9 cellular contexts compared by ENCODE assay signal in the genomic region with DNA sequence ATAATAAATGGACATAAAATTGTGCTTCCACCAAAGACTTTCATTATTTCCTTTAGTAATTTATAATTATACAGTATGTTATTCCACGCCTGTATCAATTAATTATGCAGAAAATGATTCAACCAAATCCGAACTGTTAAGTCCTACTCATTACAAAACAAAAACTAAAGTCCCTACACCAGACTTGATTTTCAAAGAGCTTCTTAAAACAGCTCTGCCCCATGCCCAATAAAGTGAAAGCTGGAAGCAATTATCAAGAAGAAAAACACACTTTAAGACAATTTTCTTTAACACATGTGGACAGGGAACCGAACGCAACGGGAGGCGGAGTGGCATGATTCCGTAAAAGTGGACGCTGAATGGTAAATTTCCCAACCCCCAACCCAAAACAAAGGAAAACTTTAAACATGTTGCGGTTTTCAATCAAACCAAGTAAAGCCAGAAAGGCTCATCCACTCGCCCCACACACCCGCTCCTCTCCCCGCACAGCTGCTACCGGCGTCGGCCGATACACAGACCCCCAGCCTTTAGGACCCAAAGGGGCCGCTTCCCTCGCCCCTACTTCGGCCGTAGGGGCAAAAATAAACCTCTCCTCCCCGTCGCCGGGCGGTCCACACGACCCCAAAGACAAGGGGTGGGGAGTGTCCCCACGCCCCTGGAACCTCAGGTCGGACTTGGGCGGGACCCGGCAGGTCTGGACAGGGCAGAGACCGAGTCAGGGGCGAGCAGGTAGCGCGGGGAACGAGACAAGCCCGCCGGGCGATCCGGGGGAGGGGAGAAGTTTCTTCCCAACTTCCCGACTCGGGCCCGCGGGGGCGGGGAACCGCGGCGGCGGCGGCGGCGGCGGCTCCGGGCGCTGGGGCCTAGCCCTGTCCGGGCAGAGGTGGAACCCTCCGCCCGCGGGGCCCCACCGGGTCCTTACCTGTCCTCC. TPM values are rescaled to one million over a fixed set of nuclear protein-coding genes. Genes with fewer than 3 reads are reported as not detected.
A peak's percentile ranks its signal among the peaks of the same experiment; 100 is the strongest.
DNase-seq lines count a peak whose midpoint lies in the region; ATAC-seq, FAIRE-seq and TF ChIP-seq lines count a peak whose summit lies in the region.
"Had no signal": no experiment of that assay in that cellular context is flagged by ENCODE, and none has a peak within 500 bp of the region (broad histone marks: within the 10 kb centered on the region; RNA-seq: fewer than 3 reads in every experiment).

No MANE protein-coding gene starts in this region.

- POLR2A ChIA-PET in GM10248 (lab: Yijun Ruan, JAX): no interaction called here

- H3K4me2 ChIP-seq in H9 (ENCODE audit: insufficient read depth, insufficient read length, low read length): peak overlapping the region; percentile 83
- H3K4me2 ChIP-seq in keratinocyte (ENCODE audit: control insufficient read depth, extremely low read depth, insufficient read depth, low read depth, low read length): peak overlapping the region; percentile 84

- H3K27ac Mint-ChIP-seq in H9: peak overlapping the region; percentile 97 to 99 (median 98)
- peak overlapping the region; percentile 95 for H3K27ac Mint-ChIP-seq in stimulated activated effector memory CD8-positive, alpha-beta T cell treated with anti-CD3 and anti-CD28 coated beads, Interleukin-12 subunit alpha, Interleukin-12 subunit beta, amount 100 ng/mL, for 72 hours

- H4K8ac ChIP-seq in H9 (replicated peaks; ENCODE audit: insufficient read length, low read depth, low read length): no peak overlapping the region

- H2BK20ac ChIP-seq in H9 (ENCODE audit: low read depth, low read length, poor library complexity, severe bottlenecking): no peak overlapping the region

- no CpG with 5 or more reads among the region's 58 CpGs for WGBS in H9 (ENCODE audit: extremely low coverage, insufficient read length, low lambda C conversion rate)
- WGBS in body of pancreas, 2 donors: 0 to 1% methylated on average over 14 to 38 of the region's 58 CpGs

- H3K4me3 Mint-ChIP-seq in H9: peak overlapping the region; percentile 93 to 96
- peak overlapping the region; percentile 87 for H3K4me3 Mint-ChIP-seq in stimulated activated effector memory CD8-positive, alpha-beta T cell treated with anti-CD3 and anti-CD28 coated beads, Interleukin-12 subunit alpha, Interleukin-12 subunit beta, amount 100 ng/mL, for 72 hours

- H3K9me1 ChIP-seq in keratinocyte (ENCODE audit: control insufficient read depth, extremely low read depth, insufficient read depth, low read length): peaks cover 2% of the 10 kb centered on the region

- H2BK5ac ChIP-seq in H9 (ENCODE audit: insufficient read length, low read length): no peak overlapping the region

- CTCF ChIA-PET in GM10248 (lab: Yijun Ruan, JAX): interaction anchor here (1.3 to 7.0 kb wide), 3 partner anchors 19 to 72 kb away, joined by 3 to 49 read pairs (median 4); no protein-coding TSS in a partner anchor

- no peaks in the 10 kb centered on the region for H3K9me3 ChIP-seq in H9 (ENCODE audit: control insufficient read depth, low read depth, low read length)
- H3K9me3 ChIP-seq in MG63: no peaks in the 10 kb centered on the region
- no peaks in the 10 kb centered on the region for H3K9me3 ChIP-seq in body of pancreas
- no peaks in the 10 kb centered on the region for H3K9me3 ChIP-seq in keratinocyte (ENCODE audit: control insufficient read depth, low read depth, low read length)

- no peak overlapping the region for H3K56ac ChIP-seq in H9 (ENCODE audit: insufficient read length, low read depth, low read length)

- H3K9me3 Mint-ChIP-seq in H9: no peaks in the 10 kb centered on the region
- H3K9me3 Mint-ChIP-seq in stimulated activated effector memory CD8-positive, alpha-beta T cell treated with anti-CD3 and anti-CD28 coated beads, Interleukin-12 subunit alpha, Interleukin-12 subunit beta, amount 100 ng/mL, for 72 hours: no peaks in the 10 kb centered on the region

- ATAC-seq in body of pancreas: peak; percentile 57
- ATAC-seq in stimulated activated effector memory CD8-positive, alpha-beta T cell treated with anti-CD3 and anti-CD28 coated beads, Interleukin-12 subunit alpha, Interleukin-12 subunit beta, amount 100 ng/mL, for 72 hours: peak; percentile 42

- H3K14ac ChIP-seq in H9 (ENCODE audit: insufficient read depth, low read length): peak overlapping the region; percentile 92; the same call in 1 of the 2 replicates

- H3K79me2 ChIP-seq in H9 (ENCODE audit: insufficient read depth, low read length): peaks cover 31% of the 10 kb centered on the region; the same call in 1 of the 2 replicates
- peaks cover 53% of the 10 kb centered on the region for H3K79me2 ChIP-seq in keratinocyte (ENCODE audit: control insufficient read depth, insufficient read depth, low read length)

- H3K36me3 ChIP-seq in MG63 (no peaks in the 10 kb centered on the region), body of pancreas (replicated peaks in 1 of 2; ENCODE audit: insufficient read depth in 1 of 2, low read depth in 2 of 2) (no peaks in the 10 kb centered on the region), keratinocyte (ENCODE audit: control insufficient read depth in 2 of 2, extremely low read depth in 1 of 2, insufficient read depth in 2 of 2, low read length in 2 of 2) (no peaks in the 10 kb centered on the region)

- H3K27me3 Mint-ChIP-seq in H9 (ENCODE audit: low read depth): no peaks in the 10 kb centered on the region

- H3K4me1 ChIP-seq in H9 (ENCODE audit: insufficient read depth, low read length) (no peaks in the 10 kb centered on the region; the same call in 1 of the 2 replicates), body of pancreas (peaks cover 31% of the 10 kb centered on the region), keratinocyte (ENCODE audit: control insufficient read depth, extremely low read depth, insufficient read depth, low read length) (peaks cover 9% of the 10 kb centered on the region)

- H3T11ph ChIP-seq in H9 (ENCODE audit: low read length): no peak overlapping the region

- dilution Hi-C loops in keratinocyte (cut with MboI; ENCODE audit: extremely low pct_ligation_motif_present, low sequenced_read_pairs): no loop called here

- H4K5ac ChIP-seq in H9 (ENCODE audit: insufficient read length, low read depth, low read length): no peak overlapping the region

- no peak overlapping the region for H2BK12ac ChIP-seq in H9 (ENCODE audit: insufficient read length, low read depth, low read length)

- peak overlapping the region; percentile 84 for H3K18ac ChIP-seq in H9 (ENCODE audit: insufficient read length, low read depth, low read length)

- no peak overlapping the region for H3K23ac ChIP-seq in H9 (ENCODE audit: insufficient read length, low read depth, low read length)

- no peak for TF ChIP-seq POLR2A in body of pancreas (IDR thresholded peaks at IDR 0.05)

- peaks cover 12% of the 10 kb centered on the region for H3K23me2 ChIP-seq in H9 (ENCODE audit: insufficient read length, low read depth, low read length, poor library complexity, severe bottlenecking)

- H2AFZ ChIP-seq in H9 (ENCODE audit: low read length) (no peak overlapping the region), keratinocyte (ENCODE audit: control insufficient read depth, low read length) (peak overlapping the region; percentile 63)

- peak overlapping the region; percentile 83 for H3K4me3 ChIP-seq in MG63
- peak overlapping the region; percentile 95 to 97 for H3K4me3 ChIP-seq in body of pancreas
- H3K4me3 ChIP-seq in keratinocyte (ENCODE audit: control insufficient read depth in 2 of 3, extremely low read depth in 1 of 3, insufficient read depth in 2 of 3, low read depth in 1 of 3, low read length in 3 of 3): peak overlapping the region; percentile 87 to 98 (median 91)

- no peak overlapping the region for H2BK120ac ChIP-seq in H9 (ENCODE audit: low read depth, low read length, poor library complexity, severe bottlenecking)

- H3K79me1 ChIP-seq in H9 (ENCODE audit: insufficient read depth, low read depth, low read length, poor library complexity, severe bottlenecking): no peaks in the 10 kb centered on the region

- H4K20me1 ChIP-seq in H9 (ENCODE audit: control insufficient read depth, insufficient read depth, insufficient read length) (no peaks in the 10 kb centered on the region), keratinocyte (ENCODE audit: control insufficient read depth, extremely low read depth, insufficient read depth, low read length) (peaks cover 2% of the 10 kb centered on the region)

- H3K27ac ChIP-seq in H9 (ENCODE audit: insufficient read length, low read depth, low read length): peak overlapping the region; percentile 17
- peak overlapping the region; percentile 72 to 95 (median 94) for H3K27ac ChIP-seq in body of pancreas
- H3K27ac ChIP-seq in keratinocyte (ENCODE audit: control insufficient read depth, insufficient read depth, low read length): peak overlapping the region; percentile 84

- H2BK15ac ChIP-seq in H9 (ENCODE audit: low read depth, low read length): no peak overlapping the region

- H3K27me3 ChIP-seq in H9 (ENCODE audit: insufficient read depth, low read length): no peaks in the 10 kb centered on the region
- no peaks in the 10 kb centered on the region for H3K27me3 ChIP-seq in MG63
- no peaks in the 10 kb centered on the region for H3K27me3 ChIP-seq in body of pancreas
- no peaks in the 10 kb centered on the region for H3K27me3 ChIP-seq in keratinocyte (ENCODE audit: control insufficient read depth, extremely low read depth, insufficient read depth, low read length)

- DNase-seq in NCI-H2227 (lab: John Stamatoyannopoulos, UW; ENCODE audit: unreplicated experiment) (peak; percentile 51), NCI-H2227 treated with DMSO at 0.1 percent for 48 hours (lab: John Stamatoyannopoulos, UW) (no peak), H9 (peak; percentile 57), MG63 (peak; percentile 45), body of pancreas (peak in 2 of 4 donors; percentile 29 to 52), keratinocyte (ENCODE audit: low read depth, low spot score) (no peak), GM10248 (ENCODE audit: extremely low spot score) (no peak)
- no peak for DNase-seq in stimulated activated effector memory CD8-positive, alpha-beta T cell treated with anti-CD3 and anti-CD28 coated beads, Interleukin-12 subunit alpha, Interleukin-12 subunit beta, amount 100 ng/mL, for 72 hours (ENCODE audit: low spot score in 2 of 2)

- H3K4me1 Mint-ChIP-seq in H9: peaks cover 33 to 38% of the 10 kb centered on the region in 2 experiments
- H3K4me1 Mint-ChIP-seq in stimulated activated effector memory CD8-positive, alpha-beta T cell treated with anti-CD3 and anti-CD28 coated beads, Interleukin-12 subunit alpha, Interleukin-12 subunit beta, amount 100 ng/mL, for 72 hours: peaks cover 70% of the 10 kb centered on the region

- no peak overlapping the region for H4K91ac ChIP-seq in H9 (ENCODE audit: insufficient read length, low read depth, low read length)

- no peak overlapping the region; the same call in 1 of the 2 replicates for H3K4ac ChIP-seq in H9 (ENCODE audit: low read depth, low read length)

- H2AK5ac ChIP-seq in H9 (ENCODE audit: insufficient read length, low read length): no peak overlapping the region

- no peak for TF ChIP-seq CTCF in H9 (conservative IDR thresholded peaks at IDR 0.05)
- no peak for TF ChIP-seq CTCF in body of pancreas (IDR thresholded peaks at IDR 0.05)
- TF ChIP-seq CTCF in keratinocyte (optimal IDR thresholded peaks at IDR 0.05 in 1 of 3, IDR thresholded peaks at IDR 0.05 in 1 of 3, conservative IDR thresholded peaks at IDR 0.05 in 1 of 3; ENCODE audit: extremely low read depth in 1 of 3, insufficient read depth in 2 of 3, low read length in 3 of 3): no peak
- no peak for TF ChIP-seq CTCF in GM10248 (IDR thresholded peaks at IDR 0.05; ENCODE audit: control extremely low read depth, extremely low read depth, low read depth, missing control alignments)

- H3K9ac ChIP-seq in H9 (ENCODE audit: extremely low read depth, insufficient read length, low read length) (peak overlapping the region; percentile 78), keratinocyte (ENCODE audit: control insufficient read depth, extremely low read depth, insufficient read depth, low read length) (peak overlapping the region; percentile 98)

- no peak for FAIRE-seq in keratinocyte (lab: Jason Lieb, UNC)
- FAIRE-seq: endometrium had no signal

- intact Hi-C loops in body of pancreas (cut with DNase I): no loop called here

- no peaks in the 10 kb centered on the region; a peak in 2 of 7 replicates for H3K36me3 Mint-ChIP-seq in H9 (ENCODE audit: insufficient read depth in 1 of 3, low read depth in 3 of 3)
- H3K36me3 Mint-ChIP-seq in stimulated activated effector memory CD8-positive, alpha-beta T cell treated with anti-CD3 and anti-CD28 coated beads, Interleukin-12 subunit alpha, Interleukin-12 subunit beta, amount 100 ng/mL, for 72 hours: peaks cover 43% of the 10 kb centered on the region

RNA-seq across cellular contexts. Expression of gene YES1, which starts 0.6 kb away (rescaled TPM):
- total RNA-seq in H9 (2021) (86.9 and 89.2 TPM in 2 replicates), body of pancreas (10 to 100 TPM; 50.4 to 51.4 TPM)
- total RNA-seq in MG63 (2014; rRNA removed; shearing (Covaris generic); ENCODE audit: low replicate concordance): 68.5 and 95.9 TPM in 2 replicates
- 16.4 to 27.8 TPM (median 22.9 TPM) in 3 replicates for polyA plus RNA-seq in keratinocyte
- 27.8 TPM for polyA plus RNA-seq in keratinocyte (2011; ENCODE audit: low read depth)
- 22.6 and 23.9 TPM in 2 replicates for polyA plus RNA-seq in keratinocyte (2011; cell fraction: cytosol; rRNA removed)
- polyA plus RNA-seq in keratinocyte (2011; cell fraction: nucleus; rRNA removed): 14.1 and 15.4 TPM in 2 replicates
- polyA plus RNA-seq in keratinocyte (2012; ENCODE audit: low replicate concordance): 25.7 and 36.0 TPM in 2 replicates
- 21.9 to 44.8 TPM (median 28.8 TPM) in 3 replicates for polyA minus RNA-seq in keratinocyte
- 32.4 TPM for polyA minus RNA-seq in keratinocyte (2011; cell fraction: cytosol; rRNA and poly(A)+ RNA removed)
- 8.1 and 11.0 TPM in 2 replicates for polyA minus RNA-seq in keratinocyte (2011; cell fraction: nucleus; rRNA and poly(A)+ RNA removed)

Comparison
In these comparisons a context has a peak if more than half of its experiments do, and no peak if none do; other contexts are left out.
1. DNase-seq: peak in NCI-H2227 (single experiment), H9 (single experiment) and MG63 (single experiment); none in NCI-H2227 treated with DMSO at 0.1 percent for 48 hours (single experiment), keratinocyte (single experiment), stimulated activated effector memory CD8-positive, alpha-beta T cell treated with anti-CD3 and anti-CD28 coated beads, Interleukin-12 subunit alpha, Interleukin-12 subunit beta, amount 100 ng/mL, for 72 hours (0 of 2) and GM10248 (single experiment).
2. H3K27ac ChIP-seq: peak in every context shown above with its lines; median percentile 94 in body of pancreas; 84 in keratinocyte; 17 in H9.
3. Peak in every context shown above with its lines, with median percentiles within 50 percentile points of each other: H3K4me3 ChIP-seq.